Comparison of ENCODE assay signal across 1 cellular context in the genomic region with DNA sequence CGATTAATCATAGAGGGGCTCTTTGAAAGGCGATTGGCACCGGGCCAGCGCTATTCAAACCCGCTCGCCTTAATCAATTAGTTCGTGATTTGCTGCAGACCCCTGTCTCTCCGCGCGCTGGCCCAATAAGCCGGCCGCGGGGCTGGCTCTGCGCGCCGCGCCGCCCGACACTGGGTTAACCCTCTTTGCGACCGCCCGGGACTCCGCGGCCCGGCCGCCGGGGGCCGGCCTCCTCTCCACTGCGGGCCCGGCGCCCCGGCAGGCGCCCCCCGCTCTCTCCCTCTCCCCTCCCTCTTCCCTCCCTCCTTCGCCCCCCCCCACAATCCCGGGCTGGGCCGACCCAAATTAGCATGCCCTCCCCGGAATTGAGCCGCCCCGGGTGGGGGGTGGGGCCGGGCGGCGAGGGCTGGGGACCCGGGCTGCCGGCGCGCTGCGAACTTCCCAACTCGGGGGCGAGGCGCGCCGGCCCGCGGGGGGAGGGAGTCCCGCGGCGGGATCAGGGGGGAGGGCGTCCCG.
TF ChIP-seq lines count a peak whose summit lies in the region.

No MANE protein-coding gene starts in this region.

TF ChIP-seq in A549, 52 proteins besides CTCF, POLR2A, EP300 and RAD21 (continued from another document):
- TF ChIP-seq HMGXB4 (CRISPR knock-in tag; IDR thresholded peaks at IDR 0.05; ENCODE audit: borderline replicate concordance): no peak
- no peak for TF ChIP-seq EHF (CRISPR knock-in tag; IDR thresholded peaks at IDR 0.05)
- no peak for TF ChIP-seq JUN (IDR thresholded peaks at IDR 0.05)
- TF ChIP-seq MYC (IDR thresholded peaks at IDR 0.05; ENCODE audit: borderline replicate concordance, low read length): no peak
- no peak for TF ChIP-seq TP53 (CRISPR knock-in tag; IDR thresholded peaks at IDR 0.05)
- TF ChIP-seq FOSB (CRISPR knock-in tag; IDR thresholded peaks at IDR 0.05): no peak
- TF ChIP-seq, protein P1, sequence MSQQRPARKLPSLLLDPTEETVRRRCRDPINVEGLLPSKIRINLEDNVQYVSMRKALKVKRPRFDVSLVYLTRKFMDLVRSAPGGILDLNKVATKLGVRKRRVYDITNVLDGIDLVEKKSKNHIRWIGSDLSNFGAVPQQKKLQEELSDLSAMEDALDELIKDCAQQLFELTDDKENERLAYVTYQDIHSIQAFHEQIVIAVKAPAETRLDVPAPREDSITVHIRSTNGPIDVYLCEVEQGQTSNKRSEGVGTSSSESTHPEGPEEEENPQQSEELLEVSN (IDR thresholded peaks at IDR 0.05; ENCODE audit: borderline replicate concordance, low read depth): no peak
- no peak for TF ChIP-seq USF2 (IDR thresholded peaks at IDR 0.05)
- no peak for TF ChIP-seq NR3C1 (IDR thresholded peaks at IDR 0.05)
- no peak for TF ChIP-seq KDM1A (IDR thresholded peaks at IDR 0.05; ENCODE audit: low read depth)
- TF ChIP-seq BHLHE40 (IDR thresholded peaks at IDR 0.05; ENCODE audit: low read depth, low read length): no peak
